Comparison of ENCODE assay signal across 2 cellular contexts in genomic region chr6:22598386-22598785, GRCh38.
TF ChIP-seq lines count a peak whose summit lies in the region.

No MANE protein-coding gene starts in this region.

TF ChIP-seq in IMR-90, 13 proteins besides CTCF, POLR2A, EP300 and RAD21:
- TF ChIP-seq MAFK (IDR thresholded peaks at IDR 0.05; ENCODE audit: low read depth, low read length), result no peak
- TF ChIP-seq NFE2L2 (IDR thresholded peaks at IDR 0.05; ENCODE audit: low read depth, low read length), result no peak
- TF ChIP-seq CEBPB (IDR thresholded peaks at IDR 0.05; ENCODE audit: low read depth, low read length), result no peak
- no peak for TF ChIP-seq MAZ (IDR thresholded peaks at IDR 0.05; ENCODE audit: borderline replicate concordance, low read depth, low read length)
- no peak for TF ChIP-seq RFX5 (IDR thresholded peaks at IDR 0.05; ENCODE audit: low read depth, low read length)
- TF ChIP-seq RCOR1 (IDR thresholded peaks at IDR 0.05; ENCODE audit: insufficient replicate concordance, low read length), result no peak
- TF ChIP-seq ELK1 (IDR thresholded peaks at IDR 0.05; ENCODE audit: borderline replicate concordance, low read depth, low read length), result no peak
- no peak for TF ChIP-seq FOS (IDR thresholded peaks at IDR 0.05; ENCODE audit: low read depth, low read length)
- TF ChIP-seq BHLHE40 (IDR thresholded peaks at IDR 0.05; ENCODE audit: low read depth, low read length), result no peak
- no peak for TF ChIP-seq MXI1 (IDR thresholded peaks at IDR 0.05; ENCODE audit: borderline replicate concordance, low read depth, low read length)
- no peak for TF ChIP-seq CHD1 (IDR thresholded peaks at IDR 0.05; ENCODE audit: low read depth, low read length)
- TF ChIP-seq SMC3 (IDR thresholded peaks at IDR 0.05; ENCODE audit: low read depth, low read length), result no peak

TF ChIP-seq in WTC11, 78 proteins besides CTCF, POLR2A, EP300 and RAD21:
- no peak for TF ChIP-seq ZBTB43 (CRISPR knock-in tag; IDR thresholded peaks at IDR 0.05)
